Comparison of ENCODE assay signal across 17 cellular contexts in genomic region chr13:59806801-59807200, GRCh38.
DNase-seq lines count a peak whose midpoint lies in the region; ATAC-seq, FAIRE-seq and TF ChIP-seq lines count a peak whose summit lies in the region.
"Had no signal": no experiment of that assay in that cellular context is flagged by ENCODE, and none has a peak within 500 bp of the region (broad histone marks: within the 10 kb centered on the region; RNA-seq: fewer than 3 reads in every experiment).

No MANE protein-coding gene starts in this region.

- TF ChIP-seq CTCF in HepG2 (CRISPR knock-in tag; IDR thresholded peaks at IDR 0.05): no peak
- TF ChIP-seq CTCF in right lobe of liver (IDR thresholded peaks at IDR 0.05): no peak
- TF ChIP-seq CTCF in kidney (IDR thresholded peaks at IDR 0.05; ENCODE audit: borderline replicate concordance, extremely low read depth, insufficient read depth): no peak

- in situ Hi-C loops in HepG2 (cut with HindIII; ENCODE audit: extremely low pct_ligation_motif_present, low pct_unique_long_range_greater_than_20kb): no loop called here

- no peak overlapping the region for H3K9ac ChIP-seq in HepG2 (ENCODE audit: insufficient read depth, low read depth, low read length)
- no peak overlapping the region for H3K9ac ChIP-seq in kidney (ENCODE audit: low read length in 2 of 2)
- H3K9ac ChIP-seq: BLaER1 treated with 17β-estradiol and CSF1 and Interleukin-3, amounts not matched to agents 10 nM and 100 nM had no signal

- CTCF ChIA-PET in HepG2 (lab: Yijun Ruan, JAX; ENCODE audit: low intra/inter-chr PET ratio, low total read pairs): no interaction called here

- no TSS peak for BruUV-seq in HepG2 (replicated peaks; lab: Mats Ljungman, UMichigan)

- TF ChIP-seq RAD21 in HepG2 (CRISPR knock-in tag; IDR thresholded peaks at IDR 0.05): no peak

- no peak overlapping the region for H3K4me2 ChIP-seq in HepG2 (ENCODE audit: low read depth, low read length)
- H3K4me2 ChIP-seq: BLaER1 treated with 17β-estradiol and CSF1 and Interleukin-3, amounts not matched to agents 10 nM and 100 nM had no signal

- no peak overlapping the region for H3K27ac ChIP-seq in HepG2 (ENCODE audit: extremely low read length, insufficient read depth, low read length)
- no peak overlapping the region for H3K27ac ChIP-seq in right lobe of liver
- no peak overlapping the region for H3K27ac ChIP-seq in kidney (ENCODE audit: low read depth in 2 of 2, low read length in 2 of 2)
- H3K27ac ChIP-seq: 22Rv1; BLaER1 treated with 17β-estradiol and CSF1 and Interleukin-3, amounts not matched to agents 10 nM and 100 nM had no signal

- H2AFZ ChIP-seq in HepG2 (ENCODE audit: low read length): no peak overlapping the region

- H3K27me3 ChIP-seq in HepG2 (ENCODE audit: control insufficient read depth in 1 of 2, insufficient read depth in 2 of 2, low read length in 2 of 2): no peaks in the 10 kb centered on the region
- H3K27me3 ChIP-seq in right lobe of liver: no peaks in the 10 kb centered on the region
- H3K27me3 ChIP-seq: BLaER1 treated with 17β-estradiol and CSF1 and Interleukin-3, amounts not matched to agents 10 nM and 100 nM had no signal

- H3K4me1 ChIP-seq in HepG2 (ENCODE audit: insufficient read depth, low read length) (no peaks in the 10 kb centered on the region), right lobe of liver (no peaks in the 10 kb centered on the region), kidney (ENCODE audit: control insufficient read depth in 1 of 2, insufficient read depth in 1 of 2, low read depth in 1 of 2, low read length in 2 of 2) (no peaks in the 10 kb centered on the region)
- H3K4me1 ChIP-seq: BLaER1 treated with 17β-estradiol and CSF1 and Interleukin-3, amounts not matched to agents 10 nM and 100 nM had no signal

- TF ChIP-seq EP300 in HepG2 (IDR thresholded peaks at IDR 0.05; ENCODE audit: low read depth in 2 of 2, low read length in 2 of 2) (no peak), HepG2 (CRISPR knock-in tag; IDR thresholded peaks at IDR 0.05; ENCODE audit: borderline replicate concordance) (no peak)

- ATAC-seq in HepG2: no peak
- no peak for ATAC-seq in right lobe of liver
- ATAC-seq in GM21619 (IDR thresholded peaks at IDR 0.05; ENCODE audit: unreplicated experiment): no peak
- ATAC-seq in Right ventricle myocardium inferior: no peak
- ATAC-seq in HG02642 (IDR thresholded peaks at IDR 0.05; ENCODE audit: poor library complexity, unreplicated experiment): no peak
- ATAC-seq: CD8-positive, alpha-beta T cell; GM12878 had no signal

- no peaks in the 10 kb centered on the region for H3K36me3 ChIP-seq in HepG2 (replicated peaks in 1 of 2; ENCODE audit: control insufficient read depth in 1 of 2, insufficient read depth in 2 of 2, low read length in 2 of 2)
- no peaks in the 10 kb centered on the region for H3K36me3 ChIP-seq in right lobe of liver
- H3K36me3 ChIP-seq in kidney (ENCODE audit: control insufficient read depth in 1 of 2, insufficient read depth in 2 of 2, low read length in 2 of 2): no peaks in the 10 kb centered on the region
- H3K36me3 ChIP-seq: BLaER1 treated with 17β-estradiol and CSF1 and Interleukin-3, amounts not matched to agents 10 nM and 100 nM had no signal

- TF ChIP-seq POLR2A in HepG2 (IDR thresholded peaks at IDR 0.05; ENCODE audit: insufficient read depth in 1 of 2, low read depth in 2 of 2, low read length in 2 of 2) (no peak), right lobe of liver (IDR thresholded peaks at IDR 0.05) (no peak)

- intact Hi-C loops in HepG2 (cut with micrococcal nuclease; ENCODE audit: unreplicated experiment): no loop called here
- intact Hi-C loops in right lobe of liver (cut with DNase I): no loop called here
- intact Hi-C loops in kidney (cut with DNase I): no loop called here
- intact Hi-C loops in Right ventricle myocardium inferior (cut with DNase I): no loop called here

- no peaks in the 10 kb centered on the region for H3K9me3 ChIP-seq in HepG2 (ENCODE audit: low read length)
- H3K9me3 ChIP-seq in right lobe of liver: no peaks in the 10 kb centered on the region
- no peaks in the 10 kb centered on the region for H3K9me3 ChIP-seq in kidney (ENCODE audit: control insufficient read depth in 1 of 2, low read length in 2 of 2)
- H3K9me3 ChIP-seq: BLaER1 treated with 17β-estradiol and CSF1 and Interleukin-3, amounts not matched to agents 10 nM and 100 nM had no signal

- no peaks in the 10 kb centered on the region for H4K20me1 ChIP-seq in HepG2 (ENCODE audit: insufficient read depth, low read length)
- H4K20me1 ChIP-seq: BLaER1 treated with 17β-estradiol and CSF1 and Interleukin-3, amounts not matched to agents 10 nM and 100 nM had no signal

- FAIRE-seq in HepG2 (lab: Jason Lieb, UNC) (no peak), colon (lab: Jason Lieb, UNC) (peak; percentile 58), kidney (lab: Jason Lieb, UNC) (peak; percentile 86)
- FAIRE-seq: GM12878, H1 had no signal

- H3K79me2 ChIP-seq in HepG2 (ENCODE audit: insufficient read depth, low read length): no peaks in the 10 kb centered on the region

- no peak overlapping the region for H3K4me3 ChIP-seq in HepG2 (replicated peaks in 1 of 3; ENCODE audit: insufficient read depth in 1 of 3, low read depth in 2 of 3, low read length in 3 of 3)
- H3K4me3 ChIP-seq in right lobe of liver: no peak overlapping the region
- no peak overlapping the region for H3K4me3 ChIP-seq in kidney (ENCODE audit: low read length in 2 of 2)
- H3K4me3 ChIP-seq: BLaER1 treated with 17β-estradiol and CSF1 and Interleukin-3, amounts not matched to agents 10 nM and 100 nM; GM12878 had no signal

- POLR2A ChIA-PET in HepG2 (lab: Yijun Ruan, JAX): no interaction called here

- DNase-seq in HepG2 (ENCODE audit: low spot score) (no peak), right lobe of liver (no peak), kidney (no peak), Right ventricle myocardium inferior (ENCODE audit: missing footprints) (no peak)
- DNase-seq: Calu3; CD8-positive, alpha-beta T cell; DMS53; DND-41; EL; H9 had no signal

TF ChIP-seq in HepG2, 621 proteins besides CTCF, POLR2A, EP300 and RAD21 (continues in another document):
- no peak for TF ChIP-seq ZNF770 (CRISPR knock-in tag; IDR thresholded peaks at IDR 0.05)
- TF ChIP-seq TRIM24 (CRISPR knock-in tag; IDR thresholded peaks at IDR 0.05): no peak
- TF ChIP-seq MAFK (conservative IDR thresholded peaks at IDR 0.05 in 1 of 2, IDR thresholded peaks at IDR 0.05 in 1 of 2; ENCODE audit: low read length in 2 of 2): peak in 1 of 2 experiments; percentile 74; a peak in 3 of 4 replicates
- TF ChIP-seq CHD2 (IDR thresholded peaks at IDR 0.05; ENCODE audit: low read depth, low read length): no peak
- TF ChIP-seq NFE2L2 (IDR thresholded peaks at IDR 0.05; ENCODE audit: low read length): peak; percentile 36; the same call in 1 of the 2 replicates
- no peak for TF ChIP-seq SP4 (CRISPR knock-in tag; IDR thresholded peaks at IDR 0.05)
- TF ChIP-seq, protein P1, sequence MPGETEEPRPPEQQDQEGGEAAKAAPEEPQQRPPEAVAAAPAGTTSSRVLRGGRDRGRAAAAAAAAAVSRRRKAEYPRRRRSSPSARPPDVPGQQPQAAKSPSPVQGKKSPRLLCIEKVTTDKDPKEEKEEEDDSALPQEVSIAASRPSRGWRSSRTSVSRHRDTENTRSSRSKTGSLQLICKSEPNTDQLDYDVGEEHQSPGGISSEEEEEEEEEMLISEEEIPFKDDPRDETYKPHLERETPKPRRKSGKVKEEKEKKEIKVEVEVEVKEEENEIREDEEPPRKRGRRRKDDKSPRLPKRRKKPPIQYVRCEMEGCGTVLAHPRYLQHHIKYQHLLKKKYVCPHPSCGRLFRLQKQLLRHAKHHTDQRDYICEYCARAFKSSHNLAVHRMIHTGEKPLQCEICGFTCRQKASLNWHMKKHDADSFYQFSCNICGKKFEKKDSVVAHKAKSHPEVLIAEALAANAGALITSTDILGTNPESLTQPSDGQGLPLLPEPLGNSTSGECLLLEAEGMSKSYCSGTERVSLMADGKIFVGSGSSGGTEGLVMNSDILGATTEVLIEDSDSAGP (CRISPR knock-in tag; IDR thresholded peaks at IDR 0.05; ENCODE audit: borderline replicate concordance): no peak
- no peak for TF ChIP-seq SALL1 (CRISPR knock-in tag; IDR thresholded peaks at IDR 0.05)
- TF ChIP-seq KLF15 (CRISPR knock-in tag; IDR thresholded peaks at IDR 0.05; ENCODE audit: borderline replicate concordance): no peak
- no peak for TF ChIP-seq ZNF589 (CRISPR knock-in tag; conservative IDR thresholded peaks at IDR 0.05)
- no peak for TF ChIP-seq JDP2 (CRISPR knock-in tag; IDR thresholded peaks at IDR 0.05; ENCODE audit: borderline replicate concordance)
